23 cellular contexts compared by ENCODE assay signal in genomic region chr19:17611462-17612244, GRCh38.
"Had no signal": no experiment of that assay in that cellular context is flagged by ENCODE, and none has a peak within 500 bp of the region (broad histone marks: within the 10 kb centered on the region; RNA-seq: fewer than 3 reads in every experiment).

No MANE protein-coding gene starts in this region.

- ATAC-seq: activated CD4-positive, CD25-positive, alpha-beta regulatory T cell treated with anti-CD3 and anti-CD28 coated beads, Interleukin-2, amount 50 U/mL, for 24 hours; activated CD8-positive, alpha-beta T cell treated with anti-CD3 and anti-CD28 coated beads, Interleukin-2, amount 10 ng/mL, durations not matched to agents 7 days and 5 days; body of pancreas; foreskin keratinocyte; sciatic nerve; stimulated activated effector memory CD8-positive, alpha-beta T cell treated with anti-CD3 and anti-CD28 coated beads, Interleukin-12 subunit alpha, Interleukin-12 subunit beta, amount 100 ng/mL, for 72 hours; stimulated activated naive CD8-positive, alpha-beta T cell treated with anti-CD3 and anti-CD28 coated beads, Interleukin-15, amount 100 ng/mL, for 72 hours had no signal

- H3K9me3 Mint-ChIP-seq: activated naive CD4-positive, alpha-beta T cell treated with anti-CD3 and anti-CD28 coated beads, Interleukin-2, amount 50 U/mL, for 24 hours; activated T-helper 1 cell treated with anti-CD3 and anti-CD28 coated beads, Interleukin-12 subunit alpha, Interleukin-12 subunit beta, Interleukin-2, Interleukin-4 antibody, amounts not matched to agents 30 ng/mL and 10 ng/mL and 1 ng/mL, durations not matched to agents 14 hours and 24 hours and 36 hours; nephron; stimulated activated effector memory CD8-positive, alpha-beta T cell treated with anti-CD3 and anti-CD28 coated beads, Interleukin-12 subunit alpha, Interleukin-12 subunit beta, amount 100 ng/mL, for 72 hours; stimulated activated naive CD8-positive, alpha-beta T cell treated with anti-CD3 and anti-CD28 coated beads, Interleukin-15, amount 100 ng/mL, for 72 hours; T-helper 2 cell treated with Interferon-gamma antibody and Interleukin-4, amounts not matched to agents 5 μg/mL and 100 μg/mL, for 36 hours had no signal

- H3K4me3 ChIP-seq: body of pancreas, cardiac muscle cell, hepatocyte, tibial artery had no signal

- H3K27ac Mint-ChIP-seq: activated CD4-positive, alpha-beta T cell treated with anti-CD3 and anti-CD28 coated beads, Interleukin-2, amount 10 ng/mL, durations not matched to agents 7 days and 5 days; activated CD8-positive, alpha-beta T cell treated with anti-CD3 and anti-CD28 coated beads, Interleukin-2, amount 10 ng/mL, durations not matched to agents 7 days and 5 days; activated naive CD4-positive, alpha-beta T cell treated with anti-CD3 and anti-CD28 coated beads, Interleukin-2, amount 50 U/mL, for 24 hours; activated T-helper 1 cell treated with anti-CD3 and anti-CD28 coated beads, Interleukin-12 subunit alpha, Interleukin-12 subunit beta, Interleukin-2, Interleukin-4 antibody, amounts not matched to agents 30 ng/mL and 10 ng/mL and 1 ng/mL, durations not matched to agents 14 hours and 24 hours and 36 hours; immature natural killer cell; nephron; stimulated activated effector memory CD8-positive, alpha-beta T cell treated with anti-CD3 and anti-CD28 coated beads, Interleukin-12 subunit alpha, Interleukin-12 subunit beta, amount 100 ng/mL, for 72 hours; stimulated activated naive CD8-positive, alpha-beta T cell treated with anti-CD3 and anti-CD28 coated beads, Interleukin-15, amount 100 ng/mL, for 72 hours; T-helper 2 cell treated with Interferon-gamma antibody and Interleukin-4, amounts not matched to agents 5 μg/mL and 100 μg/mL, for 36 hours had no signal

- DNase-seq: activated CD4-positive, alpha-beta T cell treated with anti-CD3 and anti-CD28 coated beads, Interleukin-2, amount 10 ng/mL, durations not matched to agents 7 days and 5 days; activated CD8-positive, alpha-beta T cell treated with anti-CD3 and anti-CD28 coated beads, Interleukin-2, amount 10 ng/mL, durations not matched to agents 7 days and 5 days; activated gamma-delta T cell; anterior cingulate cortex; body of pancreas; erythroblast; foreskin keratinocyte; glutamatergic neuron; immature natural killer cell; nucleus accumbens; small intestine; stimulated activated CD4-positive, alpha-beta T cell treated with anti-CD3 and anti-CD28 coated beads, Interleukin-2, amount 100 ng/mL, for 24 hours; stimulated activated naive CD8-positive, alpha-beta T cell treated with anti-CD3 and anti-CD28 coated beads, Interleukin-15, amount 100 ng/mL, for 72 hours; tibial artery had no signal

- H3K27me3 Mint-ChIP-seq: activated naive CD4-positive, alpha-beta T cell treated with anti-CD3 and anti-CD28 coated beads, Interleukin-2, amount 50 U/mL, for 24 hours had no signal

- H3K4me3 Mint-ChIP-seq: activated CD4-positive, alpha-beta T cell treated with anti-CD3 and anti-CD28 coated beads, Interleukin-2, amount 10 ng/mL, durations not matched to agents 7 days and 5 days; activated CD8-positive, alpha-beta T cell treated with anti-CD3 and anti-CD28 coated beads, Interleukin-2, amount 10 ng/mL, durations not matched to agents 7 days and 5 days; activated naive CD4-positive, alpha-beta T cell treated with anti-CD3 and anti-CD28 coated beads, Interleukin-2, amount 50 U/mL, for 24 hours; activated T-helper 1 cell treated with anti-CD3 and anti-CD28 coated beads, Interleukin-12 subunit alpha, Interleukin-12 subunit beta, Interleukin-2, Interleukin-4 antibody, amounts not matched to agents 30 ng/mL and 10 ng/mL and 1 ng/mL, durations not matched to agents 14 hours and 24 hours and 36 hours; immature natural killer cell; nephron; stimulated activated effector memory CD8-positive, alpha-beta T cell treated with anti-CD3 and anti-CD28 coated beads, Interleukin-12 subunit alpha, Interleukin-12 subunit beta, amount 100 ng/mL, for 72 hours; stimulated activated naive CD8-positive, alpha-beta T cell treated with anti-CD3 and anti-CD28 coated beads, Interleukin-15, amount 100 ng/mL, for 72 hours; T-helper 2 cell treated with Interferon-gamma antibody and Interleukin-4, amounts not matched to agents 5 μg/mL and 100 μg/mL, for 36 hours had no signal

- H3K36me3 Mint-ChIP-seq: activated naive CD4-positive, alpha-beta T cell treated with anti-CD3 and anti-CD28 coated beads, Interleukin-2, amount 50 U/mL, for 24 hours; immature natural killer cell had no signal
